In genomic region chr4:142850478-142850877, GRCh38 we compare ENCODE assay signal across 1 cellular context.
TF ChIP-seq lines count a peak whose summit lies in the region.

No MANE protein-coding gene starts in this region.

TF ChIP-seq in GM23338, 12 proteins besides CTCF, POLR2A, EP300 and RAD21 (continued from another document):
- TF ChIP-seq ETS1 (IDR thresholded peaks at IDR 0.05): no peak
- no peak for TF ChIP-seq CREB1 (CRISPR knock-in tag; IDR thresholded peaks at IDR 0.05; ENCODE audit: low read depth)
- TF ChIP-seq EZH2 (IDR thresholded peaks at IDR 0.05; ENCODE audit: low read depth, unreplicated experiment): no peak
- no peak for TF ChIP-seq POLR2AphosphoS5 (IDR thresholded peaks at IDR 0.05; ENCODE audit: low read depth)
- TF ChIP-seq ZNF114 (CRISPR knock-in tag; IDR thresholded peaks at IDR 0.05): no peak
- TF ChIP-seq REST (IDR thresholded peaks at IDR 0.05; ENCODE audit: unreplicated experiment): no peak
- no peak for TF ChIP-seq ZNF331 (CRISPR knock-in tag; IDR thresholded peaks at IDR 0.05; ENCODE audit: low read depth)
